32 cellular contexts compared by ENCODE assay signal in genomic region chr14:21084396-21084795, GRCh38. TPM values are rescaled to one million over a fixed set of nuclear protein-coding genes. Genes with fewer than 3 reads are reported as not detected.
A peak's percentile ranks its signal among the peaks of the same experiment; 100 is the strongest.
DNase-seq lines count a peak whose midpoint lies in the region; ATAC-seq and TF ChIP-seq lines count a peak whose summit lies in the region.
"Had no signal": no experiment of that assay in that cellular context is flagged by ENCODE, and none has a peak within 500 bp of the region (broad histone marks: within the 10 kb centered on the region; RNA-seq: fewer than 3 reads in every experiment).

No MANE protein-coding gene starts in this region.

- peak overlapping the region in 3 of 5 experiments; percentile 36 to 90 (median 37) for H3K27ac Mint-ChIP-seq in brain
- H3K27ac Mint-ChIP-seq in naive thymus-derived CD4-positive, alpha-beta T cell, result peak overlapping the region in 5 of 9 donors; percentile 0 to 71 (median 28)
- H3K27ac Mint-ChIP-seq: activated naive CD8-positive, alpha-beta T cell treated with anti-CD3 and anti-CD28 coated beads for 36 hours; CD8-positive, alpha-beta T cell had no signal

- peaks cover 51% of the 10 kb centered on the region for H3F3A ChIP-seq in GM23248 (ENCODE audit: insufficient read depth)

- no peaks in the 10 kb centered on the region for H3K27me3 Mint-ChIP-seq in brain
- peaks cover 0 to 3% (median 0%) of the 10 kb centered on the region in 5 donors for H3K27me3 Mint-ChIP-seq in naive thymus-derived CD4-positive, alpha-beta T cell
- H3K27me3 Mint-ChIP-seq: activated naive CD8-positive, alpha-beta T cell treated with anti-CD3 and anti-CD28 coated beads for 36 hours had no signal

- intact Hi-C loops in naive thymus-derived CD4-positive, alpha-beta T cell (cut with micrococcal nuclease), result loop anchor here in 1 of 2 donors (10.0 kb wide), 1 partner anchor 1500 kb away; the partner anchor contains the start of gene DAD1
- intact Hi-C loops in stomach (cut with DNase I; ENCODE audit: low total_unique reads), result loop anchor here (10.0 kb wide), 1 partner anchor 70 kb away; no protein-coding TSS in a partner anchor

- TF ChIP-seq POLR2A in stomach (IDR thresholded peaks at IDR 0.05), result no peak

- no peaks in the 10 kb centered on the region for H3K9me3 ChIP-seq in GM23248 (ENCODE audit: low read depth)
- no peaks in the 10 kb centered on the region for H3K9me3 ChIP-seq in naive thymus-derived CD4-positive, alpha-beta T cell (ENCODE audit: control insufficient read depth in 2 of 3, low read length in 3 of 3)
- H3K9me3 ChIP-seq in stomach, result no peaks in the 10 kb centered on the region
- H3K9me3 ChIP-seq: esophagus squamous epithelium, tibial nerve had no signal

- no peaks in the 10 kb centered on the region for H4K20me1 ChIP-seq in GM23248 (ENCODE audit: insufficient read depth)

- no peak overlapping the region for H3K4me3 ChIP-seq in GM23248
- H3K4me3 ChIP-seq in naive thymus-derived CD4-positive, alpha-beta T cell (ENCODE audit: low read length), result no peak overlapping the region
- H3K4me3 ChIP-seq in stomach, result no peak overlapping the region
- H3K4me3 ChIP-seq: esophagus squamous epithelium, lung, tibial nerve had no signal

- peaks cover 26% of the 10 kb centered on the region for H3K36me3 ChIP-seq in GM23248 (ENCODE audit: low read depth)
- no peaks in the 10 kb centered on the region for H3K36me3 ChIP-seq in naive thymus-derived CD4-positive, alpha-beta T cell (ENCODE audit: control insufficient read depth in 2 of 3, insufficient read depth in 3 of 3, low read length in 3 of 3)
- H3K36me3 ChIP-seq in stomach, result peaks cover 39 to 99% (median 89%) of the 10 kb centered on the region in 4 donors

- no peaks in the 10 kb centered on the region for H3K9me2 ChIP-seq in GM23248 (ENCODE audit: insufficient read depth)

- H3K4me3 Mint-ChIP-seq in brain, result no peak overlapping the region
- H3K4me3 Mint-ChIP-seq in naive thymus-derived CD4-positive, alpha-beta T cell, result no peak overlapping the region
- H3K4me3 Mint-ChIP-seq: activated naive CD8-positive, alpha-beta T cell treated with anti-CD3 and anti-CD28 coated beads for 36 hours; CD8-positive, alpha-beta T cell; effector memory CD8-positive, alpha-beta T cell; IgD-negative memory B cell had no signal

- ATAC-seq in naive thymus-derived CD4-positive, alpha-beta T cell, result no peak
- ATAC-seq: CD8-positive, alpha-beta T cell; effector memory CD8-positive, alpha-beta T cell; HCT116 had no signal

- no peaks in the 10 kb centered on the region for H3K79me2 ChIP-seq in GM23248 (ENCODE audit: insufficient read depth)

- in situ Hi-C loops in GM23248 (cut with MboI) (no loop called here), KBM-7 (cut with MboI; ENCODE audit: low pct_unique_long_range_greater_than_20kb, low sequenced_read_pairs) (no loop called here)

- POLR2A ChIA-PET in naive thymus-derived CD4-positive, alpha-beta T cell (lab: Charles Lee), result interaction anchor here (1.1 kb wide), 1 partner anchor 61 kb away, joined by 3 read pairs; no protein-coding TSS in a partner anchor

- peak overlapping the region; percentile 95 for H3K27ac ChIP-seq in GM23248
- no peak overlapping the region for H3K27ac ChIP-seq in naive thymus-derived CD4-positive, alpha-beta T cell (ENCODE audit: low read depth, low read length)
- H3K27ac ChIP-seq in stomach, result peak overlapping the region in 4 of 5 donors; percentile 11 to 72 (median 64)

- H3K4me2 ChIP-seq in GM23248 (ENCODE audit: unreplicated experiment), result no peak overlapping the region

- CTCF ChIA-PET in naive thymus-derived CD4-positive, alpha-beta T cell (lab: Charles Lee), result interaction anchor here (0.9 kb wide), 1 partner anchor 70 kb away, joined by 3 read pairs; no protein-coding TSS in a partner anchor

- peaks cover 79% of the 10 kb centered on the region for H3K36me3 Mint-ChIP-seq in brain
- no peaks in the 10 kb centered on the region for H3K36me3 Mint-ChIP-seq in naive thymus-derived CD4-positive, alpha-beta T cell
- H3K36me3 Mint-ChIP-seq: activated naive CD8-positive, alpha-beta T cell treated with anti-CD3 and anti-CD28 coated beads for 36 hours; CD8-positive, alpha-beta T cell had no signal

- H3K4me1 ChIP-seq in GM23248 (ENCODE audit: insufficient read depth) (peaks cover 32% of the 10 kb centered on the region), stomach (peaks cover 7 to 46% (median 19%) of the 10 kb centered on the region in 4 donors)
- H3K4me1 ChIP-seq in naive thymus-derived CD4-positive, alpha-beta T cell (ENCODE audit: control insufficient read depth in 2 of 2, insufficient read depth in 2 of 2, low read length in 2 of 2), result peaks cover 13 to 15% of the 10 kb centered on the region in 2 donors

- H3K27me3 ChIP-seq in GM23248 (replicated peaks; ENCODE audit: insufficient read depth) (no peaks in the 10 kb centered on the region), stomach (no peaks in the 10 kb centered on the region)
- no peaks in the 10 kb centered on the region for H3K27me3 ChIP-seq in naive thymus-derived CD4-positive, alpha-beta T cell (ENCODE audit: control insufficient read depth in 2 of 2, insufficient read depth in 2 of 2, low read length in 2 of 2)
- H3K27me3 ChIP-seq: esophagus squamous epithelium, tibial nerve had no signal

- no peak for TF ChIP-seq EP300 in stomach (IDR thresholded peaks at IDR 0.05)

- no peak overlapping the region for H2AFZ ChIP-seq in GM23248

- no peak for TF ChIP-seq CTCF in brain (conservative IDR thresholded peaks at IDR 0.05)
- TF ChIP-seq CTCF in stomach (IDR thresholded peaks at IDR 0.05), result no peak

- H3K9me3 Mint-ChIP-seq in brain, result no peaks in the 10 kb centered on the region
- peaks cover 0 to 5% (median 0%) of the 10 kb centered on the region in 11 donors for H3K9me3 Mint-ChIP-seq in naive thymus-derived CD4-positive, alpha-beta T cell
- H3K9me3 Mint-ChIP-seq: activated naive CD8-positive, alpha-beta T cell treated with anti-CD3 and anti-CD28 coated beads for 36 hours; CD8-positive, alpha-beta T cell; effector memory CD8-positive, alpha-beta T cell; IgD-negative memory B cell had no signal

- WGBS in GM23248 (ENCODE audit: low coverage in 1 of 2, low lambda C conversion rate in 2 of 2, missing lambda C conversion rate in 2 of 2), 2 experiments, result 95 to 100% methylated on average over 2 of the region's 2 CpGs
- WGBS in stomach, 5 donors, result 74 to 89% (median 82%) methylated on average over 2 of the region's 2 CpGs

- DNase-seq in GM23248, result no peak
- no peak for DNase-seq in naive thymus-derived CD4-positive, alpha-beta T cell
- no peak for DNase-seq in stomach
- no peak for DNase-seq in activated gamma-delta T cell treated with Interleukin-2 at 50 U/mL for 16 hours
- DNase-seq in KBM-7, result no peak
- no peak for DNase-seq in activated CD4-positive, alpha-beta T cell treated with anti-CD3 and anti-CD28 coated beads, Interleukin-2, amount 50 U/mL, for 4 hours
- no peak for DNase-seq in Kasumi-1 (lab: John Stamatoyannopoulos, UW)
- DNase-seq: activated CD4-positive, alpha-beta T cell treated with anti-CD3 and anti-CD28 coated beads, Interleukin-2, amount 50 U/mL, for 48 hours; activated CD4-positive, CD25-positive, alpha-beta regulatory T cell; activated CD8-positive, alpha-beta memory T cell treated with anti-CD3 and anti-CD28 coated beads, Interleukin-2, amount 50 U/mL, for 4 hours; activated naive CD8-positive, alpha-beta T cell treated with anti-CD3 and anti-CD28 coated beads for 36 hours; CD8-positive, alpha-beta T cell; effector memory CD8-positive, alpha-beta T cell; esophagus squamous epithelium; hypothalamus; NCI-H1105 treated with DMSO at 0.1 percent for 48 hours; NCI-H2029 treated with DMSO at 0.1 percent for 48 hours; NCI-H345; NCI-H774; occipital lobe; stimulated activated CD4-positive, alpha-beta T cell treated with anti-CD3 and anti-CD28 coated beads, Interleukin-4, amount 100 ng/mL, for 1 hour; stimulated activated naive CD4-positive, alpha-beta T cell treated with Interleukin-2 at 50 U/mL for 16 hours; T1000 had no signal

- peaks cover 37% of the 10 kb centered on the region for H3K4me1 Mint-ChIP-seq in brain
- H3K4me1 Mint-ChIP-seq in naive thymus-derived CD4-positive, alpha-beta T cell, result peaks cover 16 to 30% (median 26%) of the 10 kb centered on the region in 7 donors

- 0 out of 2 replicates have a peak overlapping the region, but pooled peaks have one; percentile 39 for H3K9ac ChIP-seq in GM23248

RNA-seq across cellular contexts. Expression of gene ZNF219, which starts 14.1 kb away (rescaled TPM):
- total RNA-seq in GM23248 (2014; rRNA removed; shearing (Covaris generic)), result 15.9 and 24.0 TPM in 2 replicates
- polyA plus RNA-seq in GM23248 (2016; fragmentation: Nextera tagmentation; extraction: Ambion mirVana) (1.6 and 1.8 TPM in 2 replicates), brain (ENCODE audit: insufficient read depth, low read depth, low replicate concordance) (49.4 TPM), stomach (10 to 100 TPM; 15.4 to 28.4 (median 22.6) TPM)
- total RNA-seq in naive thymus-derived CD4-positive, alpha-beta T cell, result 10 to 100 TPM in 2 of 5 experiments, 1 to 10 TPM in 3; 5.7 to 22.1 (median 9.1) TPM
- polyA plus RNA-seq in naive thymus-derived CD4-positive, alpha-beta T cell, result 1 to 10 TPM; 2.3 to 2.8 TPM
- 100 to 1,000 TPM in 1 of 5 donors, 10 to 100 TPM in 4; 11.4 to 240 (median 27.8) TPM for total RNA-seq in stomach

RNA-seq across cellular contexts. Expression of gene ARHGEF40, which starts 14.3 kb away (rescaled TPM):
- total RNA-seq in GM23248 (2014; rRNA removed; shearing (Covaris generic)), result 56.6 and 68.3 TPM in 2 replicates
- 22.4 and 23.9 TPM in 2 replicates for polyA plus RNA-seq in GM23248 (2016; fragmentation: Nextera tagmentation; extraction: Ambion mirVana)
- polyA plus RNA-seq in brain (ENCODE audit: insufficient read depth, low read depth, low replicate concordance), result 21.3 TPM
- 10 to 100 TPM in 1 of 5 experiments, 1 to 10 TPM in 1, under 1 TPM in 2, not detected in 1; 0.65 to 40.5 (median 5.4) TPM for total RNA-seq in naive thymus-derived CD4-positive, alpha-beta T cell
- under 1 TPM in 1 of 2 donors, not detected in 1; 0.11 TPM for polyA plus RNA-seq in naive thymus-derived CD4-positive, alpha-beta T cell
- total RNA-seq in stomach, result 100 to 1,000 TPM in 1 of 5 donors, 10 to 100 TPM in 4; 31.9 to 171 (median 36.7) TPM
- 10 to 100 TPM; 11.0 to 18.9 (median 18.5) TPM for polyA plus RNA-seq in stomach
- polyA plus RNA-seq: IgD-negative memory B cell had no signal

RNA-seq across cellular contexts. Expression of gene TMEM253, which starts 16.5 kb away (rescaled TPM):
- 0.97 TPM in 1 of 2 replicates, not detected in the other for total RNA-seq in GM23248 (2014; rRNA removed; shearing (Covaris generic))
- polyA plus RNA-seq in GM23248 (2016; fragmentation: Nextera tagmentation; extraction: Ambion mirVana), result 0.18 TPM in 1 of 2 replicates, not detected in the other
- 0.29 TPM for polyA plus RNA-seq in brain (ENCODE audit: insufficient read depth, low read depth, low replicate concordance)
- total RNA-seq in naive thymus-derived CD4-positive, alpha-beta T cell, result under 1 TPM in 3 of 5 experiments, not detected in 2; 0.56 to 0.73 (median 0.70) TPM
- polyA plus RNA-seq in naive thymus-derived CD4-positive, alpha-beta T cell, result not detected
- 1 to 10 TPM in 2 of 5 donors, under 1 TPM in 1, not detected in 2; 0.43 to 8.1 (median 1.1) TPM for total RNA-seq in stomach
- polyA plus RNA-seq in stomach, result 1 to 10 TPM in 2 of 3 donors, under 1 TPM in 1; 0.56 to 1.7 (median 1.1) TPM
- total RNA-seq: activated naive CD8-positive, alpha-beta T cell treated with anti-CD3 and anti-CD28 coated beads for 36 hours; CD8-positive, alpha-beta T cell; frontal cortex; G401; M059J; occipital lobe had no signal
- polyA plus RNA-seq: IgD-negative memory B cell had no signal

RNA-seq across cellular contexts. Expression of gene RNASE8, which starts 26.8 kb away (rescaled TPM):
- total RNA-seq in GM23248 (2014; rRNA removed; shearing (Covaris generic)), result not detected in 2 replicates
- not detected in 2 replicates for polyA plus RNA-seq in GM23248 (2016; fragmentation: Nextera tagmentation; extraction: Ambion mirVana)
- polyA plus RNA-seq in brain (ENCODE audit: insufficient read depth, low read depth, low replicate concordance), result not detected
- not detected for total RNA-seq in naive thymus-derived CD4-positive, alpha-beta T cell
- polyA plus RNA-seq in naive thymus-derived CD4-positive, alpha-beta T cell, result not detected
- not detected for total RNA-seq in stomach
- not detected for polyA plus RNA-seq in stomach
- total RNA-seq: activated naive CD8-positive, alpha-beta T cell treated with anti-CD3 and anti-CD28 coated beads for 36 hours; CD8-positive, alpha-beta T cell; esophagus squamous epithelium; frontal cortex; G401; lung; M059J; occipital lobe; renal cortical epithelial cell; tibial nerve had no signal
- polyA plus RNA-seq: IgD-negative memory B cell, lung had no signal

RNA-seq across cellular contexts. Expression of gene RNASE7, which starts 42.2 kb away (rescaled TPM):
- not detected in 2 replicates for total RNA-seq in GM23248 (2014; rRNA removed; shearing (Covaris generic))
- not detected in 2 replicates for polyA plus RNA-seq in GM23248 (2016; fragmentation: Nextera tagmentation; extraction: Ambion mirVana)
- polyA plus RNA-seq in brain (ENCODE audit: insufficient read depth, low read depth, low replicate concordance), result not detected
- not detected for total RNA-seq in naive thymus-derived CD4-positive, alpha-beta T cell
- not detected for polyA plus RNA-seq in naive thymus-derived CD4-positive, alpha-beta T cell
- 1 to 10 TPM in 1 of 5 donors, not detected in 4; 2.6 TPM for total RNA-seq in stomach
- polyA plus RNA-seq in stomach, result under 1 TPM in 1 of 3 donors, not detected in 2; 0.58 TPM
- total RNA-seq: activated naive CD8-positive, alpha-beta T cell treated with anti-CD3 and anti-CD28 coated beads for 36 hours; CD8-positive, alpha-beta T cell; frontal cortex; G401; lung; M059J; occipital lobe; renal cortical epithelial cell; tibial nerve had no signal
- polyA plus RNA-seq: IgD-negative memory B cell had no signal

Comparison
In these comparisons a context has a peak if more than half of its experiments do, and no peak if none do; other contexts are left out.
1. RNA of gene ARHGEF40, which starts 14.3 kb away (polyA plus RNA-seq): 22.4 to 23.9 TPM in GM23248, 21.3 TPM in brain (single experiment) and 11.0 to 18.9 TPM in stomach; 0.11 TPM in naive thymus-derived CD4-positive, alpha-beta T cell; every median in the first group is over 10 times any median in the second.